20 cellular contexts compared by ENCODE assay signal in genomic region chr21:39221997-39222486, GRCh38.
"Had no signal": no experiment of that assay in that cellular context is flagged by ENCODE, and none has a peak within 500 bp of the region (broad histone marks: within the 10 kb centered on the region; RNA-seq: fewer than 3 reads in every experiment).

No MANE protein-coding gene starts in this region.

- ATAC-seq: activated CD8-positive, alpha-beta T cell treated with anti-CD3 and anti-CD28 coated beads, Interleukin-2, amount 10 ng/mL, durations not matched to agents 7 days and 5 days; esophagus mucosa; T-cell had no signal

- H3K27me3 Mint-ChIP-seq: brain, T-cell had no signal

- H3K4me3 Mint-ChIP-seq: activated CD8-positive, alpha-beta T cell treated with anti-CD3 and anti-CD28 coated beads, Interleukin-2, amount 10 ng/mL, durations not matched to agents 7 days and 5 days; brain; immature natural killer cell; nephron; T-cell had no signal

- H3K9me3 Mint-ChIP-seq: brain, immature natural killer cell, nephron, T-cell had no signal

- DNase-seq: activated CD4-positive, alpha-beta T cell treated with anti-CD3 and anti-CD28 coated beads for 1 hour; activated CD4-positive, alpha-beta T cell treated with anti-CD3 and anti-CD28 coated beads, Interleukin-2, amount 50 U/mL, for 1 hour; activated CD8-positive, alpha-beta T cell treated with anti-CD3 and anti-CD28 coated beads, Interleukin-2, amount 10 ng/mL, durations not matched to agents 7 days and 5 days; activated naive CD4-positive, alpha-beta T cell treated with Interleukin-2 at 50 U/mL for 16 hours; activated T-cell treated with anti-CD3 and anti-CD28 coated beads, Interleukin-2, amount 50 U/mL, for 1 hour; aorta; central memory CD4-positive, alpha-beta T cell; effector memory CD4-positive, alpha-beta T cell; foreskin melanocyte; immature natural killer cell; kidney glomerular epithelial cell; left ventricle myocardium inferior; ovary; stimulated activated CD4-positive, alpha-beta T cell treated with anti-CD3 and anti-CD28 coated beads, Interleukin-4, amount 100 ng/mL, for 1 hour; stomach; T-cell; trophoblast cell had no signal

- H3K27ac Mint-ChIP-seq: activated CD8-positive, alpha-beta T cell treated with anti-CD3 and anti-CD28 coated beads, Interleukin-2, amount 10 ng/mL, durations not matched to agents 7 days and 5 days; nephron had no signal
